Comparison of ENCODE assay signal across 8 cellular contexts in the genomic region with DNA sequence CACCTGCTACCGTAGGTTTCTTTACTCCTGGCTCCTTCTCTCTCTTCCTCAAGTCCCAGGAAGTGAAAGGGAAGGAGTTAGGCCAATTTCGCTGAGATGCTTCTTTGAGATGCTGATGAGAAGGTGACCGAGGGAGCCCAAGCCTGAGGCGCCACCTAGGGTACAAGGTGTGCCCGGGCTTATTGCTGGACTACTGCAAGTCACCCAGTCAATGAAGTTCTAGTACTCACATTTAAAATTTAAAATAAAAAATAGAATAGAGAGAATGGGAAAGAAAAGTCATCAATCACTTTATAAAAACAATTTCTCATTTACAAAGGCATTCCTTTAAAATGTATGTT. TPM values are rescaled to one million over a fixed set of nuclear protein-coding genes. Genes with fewer than 3 reads are reported as not detected.
DNase-seq lines count a peak whose midpoint lies in the region; ATAC-seq, FAIRE-seq and TF ChIP-seq lines count a peak whose summit lies in the region.

No MANE protein-coding gene starts in this region.

- H3K9me3 Mint-ChIP-seq in H9: no peaks in the 10 kb centered on the region

- no peak overlapping the region for H4K8ac ChIP-seq in H9 (replicated peaks; ENCODE audit: insufficient read length, low read depth, low read length)

- no peaks in the 10 kb centered on the region for H3K23me2 ChIP-seq in H9 (ENCODE audit: insufficient read length, low read depth, low read length, poor library complexity, severe bottlenecking)

- DNase-seq in AG08395 (ENCODE audit: low spot score) (peak; percentile 51), H9 (peak; percentile 85), RCC 7860 (ENCODE audit: low spot score) (peak; percentile 50), fibroblast of the aortic adventitia (ENCODE audit: low read depth) (peak; percentile 86), prostate gland (ENCODE audit: low spot score) (peak; percentile 71), KG1 (lab: John Stamatoyannopoulos, UW) (no peak)

- no peak overlapping the region for H3K56ac ChIP-seq in H9 (ENCODE audit: insufficient read length, low read depth, low read length)

- no CpG with 5 or more reads among the region's 5 CpGs for WGBS in H9 (ENCODE audit: extremely low coverage, insufficient read length, low lambda C conversion rate)
- 9% methylated on average over 5 of the region's 5 CpGs for WGBS in prostate gland

- H3K27me3 Mint-ChIP-seq in H9 (ENCODE audit: low read depth): peaks cover 2% of the 10 kb centered on the region

- no peak overlapping the region for H3K18ac ChIP-seq in H9 (ENCODE audit: insufficient read length, low read depth, low read length)

- no peak for FAIRE-seq in RCC 7860 (lab: Jason Lieb, UNC)

- H2BK5ac ChIP-seq in H9 (ENCODE audit: insufficient read length, low read length): no peak overlapping the region

- H3K9me3 ChIP-seq in H9 (ENCODE audit: control insufficient read depth, low read depth, low read length): no peaks in the 10 kb centered on the region
- no peaks in the 10 kb centered on the region for H3K9me3 ChIP-seq in prostate gland

- H4K91ac ChIP-seq in H9 (ENCODE audit: insufficient read length, low read depth, low read length): no peak overlapping the region

- 0 out of 7 replicates have a peak, but pooled peaks cover 0 to 2% (median 0%) of the 10 kb centered on the region in 3 experiments for H3K36me3 Mint-ChIP-seq in H9 (ENCODE audit: insufficient read depth in 1 of 3, low read depth in 3 of 3)

- no peak overlapping the region for H2BK20ac ChIP-seq in H9 (ENCODE audit: low read depth, low read length, poor library complexity, severe bottlenecking)

- H3K36me3 ChIP-seq in prostate gland: no peaks in the 10 kb centered on the region

- H4K5ac ChIP-seq in H9 (ENCODE audit: insufficient read length, low read depth, low read length): no peak overlapping the region

- H3K79me1 ChIP-seq in H9 (ENCODE audit: insufficient read depth, low read depth, low read length, poor library complexity, severe bottlenecking): no peaks in the 10 kb centered on the region

- H3K79me2 ChIP-seq in H9 (ENCODE audit: insufficient read depth, low read length): no peaks in the 10 kb centered on the region

- H3K4me3 ChIP-seq in fibroblast of the aortic adventitia (ENCODE audit: low read depth, low read length) (no peak overlapping the region), prostate gland (no peak overlapping the region)

- H3K4me1 Mint-ChIP-seq in H9: peaks cover 3 to 12% of the 10 kb centered on the region in 2 experiments

- no peak for TF ChIP-seq POLR2A in prostate gland (IDR thresholded peaks at IDR 0.05)

- H3K27ac ChIP-seq in H9 (ENCODE audit: insufficient read length, low read depth, low read length) (no peak overlapping the region), prostate gland (no peak overlapping the region)

- H4K20me1 ChIP-seq in H9 (ENCODE audit: control insufficient read depth, insufficient read depth, insufficient read length): no peaks in the 10 kb centered on the region

- no peak overlapping the region for H3K27ac Mint-ChIP-seq in H9

- H3T11ph ChIP-seq in H9 (ENCODE audit: low read length): no peak overlapping the region

- no peak overlapping the region for H3K4me2 ChIP-seq in H9 (ENCODE audit: insufficient read depth, insufficient read length, low read length)

- no peak overlapping the region for H2AFZ ChIP-seq in H9 (ENCODE audit: low read length)

- no peak overlapping the region for H3K4me3 Mint-ChIP-seq in H9

- H3K4me1 ChIP-seq in H9 (ENCODE audit: insufficient read depth, low read length) (peaks cover 2% of the 10 kb centered on the region; the same call in 1 of the 2 replicates), prostate gland (replicated peaks) (no peaks in the 10 kb centered on the region)

- no peak overlapping the region for H2BK15ac ChIP-seq in H9 (ENCODE audit: low read depth, low read length)

- H3K23ac ChIP-seq in H9 (ENCODE audit: insufficient read length, low read depth, low read length): no peak overlapping the region

- intact Hi-C loops in prostate gland (cut with DNase I): loop anchor here (2.0 to 5.0 kb wide), 2 partner anchors 209 to 256 kb away; no protein-coding TSS in a partner anchor

- ATAC-seq in GM21723 (IDR thresholded peaks at IDR 0.05; ENCODE audit: unreplicated experiment): no peak
- ATAC-seq in GM19328 (IDR thresholded peaks at IDR 0.05; ENCODE audit: unreplicated experiment): no peak

- no peak overlapping the region for H3K4ac ChIP-seq in H9 (ENCODE audit: low read depth, low read length)

- H3K27me3 ChIP-seq in H9 (ENCODE audit: insufficient read depth, low read length) (no peaks in the 10 kb centered on the region), prostate gland (replicated peaks; ENCODE audit: insufficient read depth) (no peaks in the 10 kb centered on the region)

- no peak overlapping the region for H2BK12ac ChIP-seq in H9 (ENCODE audit: insufficient read length, low read depth, low read length)

- H3K14ac ChIP-seq in H9 (ENCODE audit: insufficient read depth, low read length): no peak overlapping the region

- H2BK120ac ChIP-seq in H9 (ENCODE audit: low read depth, low read length, poor library complexity, severe bottlenecking): no peak overlapping the region

- H2AK5ac ChIP-seq in H9 (ENCODE audit: insufficient read length, low read length): no peak overlapping the region

- TF ChIP-seq CTCF in H9 (conservative IDR thresholded peaks at IDR 0.05): peak; percentile 93
- peak; percentile 88 for TF ChIP-seq CTCF in fibroblast of the aortic adventitia (IDR thresholded peaks at IDR 0.05; ENCODE audit: insufficient read depth, low read length)
- peak; percentile 43 to 70 (median 65) for TF ChIP-seq CTCF in prostate gland (IDR thresholded peaks at IDR 0.05)

- no peak overlapping the region for H3K9ac ChIP-seq in H9 (ENCODE audit: extremely low read depth, insufficient read length, low read length)

RNA-seq across cellular contexts. Expression of gene ACAA2, which starts 45.3 kb away (rescaled TPM):
- 115 and 116 TPM in 2 replicates for total RNA-seq in H9 (2021)
- 56.8 and 80.1 TPM in 2 replicates for total RNA-seq in fibroblast of the aortic adventitia (ENCODE audit: low replicate concordance)
- total RNA-seq in prostate gland: 10 to 100 TPM; 19.9 to 37.0 TPM
